19 cellular contexts compared by ENCODE assay signal in genomic region chr1:38624341-38625039, GRCh38.
DNase-seq lines count a peak whose midpoint lies in the region; ATAC-seq, FAIRE-seq and TF ChIP-seq lines count a peak whose summit lies in the region.
"Had no signal": no experiment of that assay in that cellular context is flagged by ENCODE, and none has a peak within 500 bp of the region (broad histone marks: within the 10 kb centered on the region; RNA-seq: fewer than 3 reads in every experiment).

No MANE protein-coding gene starts in this region.

- H3K4me3 ChIP-seq in astrocyte (ENCODE audit: insufficient read depth, low read depth, low read length), result no peak overlapping the region
- H3K4me3 ChIP-seq in left ventricle myocardium inferior, result no peak overlapping the region
- no peak overlapping the region for H3K4me3 ChIP-seq in breast epithelium
- H3K4me3 ChIP-seq: SK-N-MC had no signal

- no peak for TF ChIP-seq CTCF in astrocyte (IDR thresholded peaks at IDR 0.05; ENCODE audit: insufficient read depth, low read depth, low read length)
- no peak for TF ChIP-seq CTCF in left ventricle myocardium inferior (IDR thresholded peaks at IDR 0.05; ENCODE audit: borderline replicate concordance)
- no peak for TF ChIP-seq CTCF in GM13977 (IDR thresholded peaks at IDR 0.05; ENCODE audit: extremely low read depth, insufficient read depth, missing control alignments)
- TF ChIP-seq CTCF in breast epithelium (IDR thresholded peaks at IDR 0.05), result no peak

- H3K9me3 Mint-ChIP-seq in astrocyte (ENCODE audit: unreplicated experiment), result peaks cover 2% of the 10 kb centered on the region
- H3K9me3 Mint-ChIP-seq: CD4-positive, alpha-beta T cell had no signal

- TF ChIP-seq POLR2A in breast epithelium (IDR thresholded peaks at IDR 0.05), result no peak

- in situ Hi-C loops in GM13977 (cut with MboI; ENCODE audit: low pct_unique_long_range_greater_than_20kb, low sequenced_read_pairs, unreplicated experiment), result no loop called here

- H3K36me3 Mint-ChIP-seq in astrocyte (ENCODE audit: low read depth, unreplicated experiment), result no peaks in the 10 kb centered on the region

- no peak overlapping the region for H2AFZ ChIP-seq in astrocyte (ENCODE audit: low read depth, low read length)

- H3K9me3 ChIP-seq in astrocyte (ENCODE audit: insufficient read depth, low read depth, low read length) (no peaks in the 10 kb centered on the region), left ventricle myocardium inferior (replicated peaks) (peaks cover 11% of the 10 kb centered on the region), breast epithelium (peaks cover 0 to 1% of the 10 kb centered on the region in 2 donors)

- peak overlapping the region; percentile 47 for H3K27ac Mint-ChIP-seq in astrocyte (ENCODE audit: unreplicated experiment)
- H3K27ac Mint-ChIP-seq: B cell; CD4-positive, alpha-beta T cell had no signal

- H3K36me3 ChIP-seq in astrocyte (ENCODE audit: insufficient read depth, low read length), result no peaks in the 10 kb centered on the region
- H3K36me3 ChIP-seq in left ventricle myocardium inferior, result no peaks in the 10 kb centered on the region
- H3K36me3 ChIP-seq in breast epithelium, result no peaks in the 10 kb centered on the region

- no peak overlapping the region for H3K4me3 Mint-ChIP-seq in astrocyte (ENCODE audit: unreplicated experiment)
- H3K4me3 Mint-ChIP-seq: B cell; CD4-positive, alpha-beta T cell had no signal

- no peak for ATAC-seq in HG03039 (IDR thresholded peaks at IDR 0.05; ENCODE audit: unreplicated experiment)
- ATAC-seq: HCT116, PC-3 had no signal

- H3K27ac ChIP-seq in astrocyte (ENCODE audit: low read depth, low read length) (no peak overlapping the region), left ventricle myocardium inferior (replicated peaks) (peak overlapping the region; percentile 33), breast epithelium (no peak overlapping the region)
- H3K27ac ChIP-seq: SK-N-MC had no signal

- no peak overlapping the region for H3K9ac ChIP-seq in astrocyte (ENCODE audit: low read length)

- peaks cover 52% of the 10 kb centered on the region for H3K27me3 Mint-ChIP-seq in astrocyte (ENCODE audit: low read depth, unreplicated experiment)
- H3K27me3 Mint-ChIP-seq: CD4-positive, alpha-beta T cell had no signal

- H4K20me1 ChIP-seq in astrocyte (ENCODE audit: insufficient read depth, low read length), result no peaks in the 10 kb centered on the region

- no peak overlapping the region for H3K4me2 ChIP-seq in astrocyte (ENCODE audit: low read length)

- intact Hi-C loops in left ventricle myocardium inferior (cut with micrococcal nuclease), result no loop called here
- intact Hi-C loops in breast epithelium (cut with DNase I; ENCODE audit: low total_unique reads), result no loop called here

- no peaks in the 10 kb centered on the region for H3K79me2 ChIP-seq in astrocyte (ENCODE audit: insufficient read depth, low read length)

- FAIRE-seq in astrocyte (lab: Jason Lieb, UNC), result no peak
- FAIRE-seq: D721Med had no signal

- peak; percentile 97 for DNase-seq in DMS 273 treated with DMSO at 0.1 percent for 48 hours (lab: John Stamatoyannopoulos, UW)
- peak; percentile 93 for DNase-seq in NCI-H1105 treated with DMSO at 0.1 percent for 48 hours (lab: John Stamatoyannopoulos, UW)
- DNase-seq in astrocyte (ENCODE audit: low read depth), result no peak
- DNase-seq in left ventricle myocardium inferior, result peak; percentile 35
- DNase-seq in COLO668 (lab: John Stamatoyannopoulos, UW; ENCODE audit: unreplicated experiment), result no peak
- no peak for DNase-seq in GM13977 (ENCODE audit: low spot score)
- DNase-seq in breast epithelium (ENCODE audit: low spot score in 2 of 2), result no peak
- DNase-seq: ACHN; CD4-positive, alpha-beta T cell; EL; MV-4-11; NCI-H187 treated with DMSO at 0.1 percent for 48 hours; NCI-H226; PC-3 had no signal

- H3K4me1 Mint-ChIP-seq in astrocyte (ENCODE audit: low read depth, unreplicated experiment), result no peaks in the 10 kb centered on the region
- H3K4me1 Mint-ChIP-seq: B cell had no signal

- H3K4me1 ChIP-seq in astrocyte (ENCODE audit: insufficient read depth, low read length) (no peaks in the 10 kb centered on the region), left ventricle myocardium inferior (peaks cover 19% of the 10 kb centered on the region), breast epithelium (no peaks in the 10 kb centered on the region)

- H3K27me3 ChIP-seq in astrocyte (ENCODE audit: insufficient read depth, low read length), result peaks cover 5% of the 10 kb centered on the region
- H3K27me3 ChIP-seq in left ventricle myocardium inferior (ENCODE audit: low read depth), result peaks cover 18% of the 10 kb centered on the region
- H3K27me3 ChIP-seq in breast epithelium, result no peaks in the 10 kb centered on the region

Comparison
In these comparisons a context has a peak if more than half of its experiments do, and no peak if none do; other contexts are left out.
1. DNase-seq: peak in DMS 273 treated with DMSO at 0.1 percent for 48 hours (single experiment), NCI-H1105 treated with DMSO at 0.1 percent for 48 hours (single experiment) and left ventricle myocardium inferior (single experiment); none in astrocyte (single experiment), COLO668 (single experiment), GM13977 (single experiment) and breast epithelium (0 of 2).